ENCODE assay signal across 10 cellular contexts in the genomic region with DNA sequence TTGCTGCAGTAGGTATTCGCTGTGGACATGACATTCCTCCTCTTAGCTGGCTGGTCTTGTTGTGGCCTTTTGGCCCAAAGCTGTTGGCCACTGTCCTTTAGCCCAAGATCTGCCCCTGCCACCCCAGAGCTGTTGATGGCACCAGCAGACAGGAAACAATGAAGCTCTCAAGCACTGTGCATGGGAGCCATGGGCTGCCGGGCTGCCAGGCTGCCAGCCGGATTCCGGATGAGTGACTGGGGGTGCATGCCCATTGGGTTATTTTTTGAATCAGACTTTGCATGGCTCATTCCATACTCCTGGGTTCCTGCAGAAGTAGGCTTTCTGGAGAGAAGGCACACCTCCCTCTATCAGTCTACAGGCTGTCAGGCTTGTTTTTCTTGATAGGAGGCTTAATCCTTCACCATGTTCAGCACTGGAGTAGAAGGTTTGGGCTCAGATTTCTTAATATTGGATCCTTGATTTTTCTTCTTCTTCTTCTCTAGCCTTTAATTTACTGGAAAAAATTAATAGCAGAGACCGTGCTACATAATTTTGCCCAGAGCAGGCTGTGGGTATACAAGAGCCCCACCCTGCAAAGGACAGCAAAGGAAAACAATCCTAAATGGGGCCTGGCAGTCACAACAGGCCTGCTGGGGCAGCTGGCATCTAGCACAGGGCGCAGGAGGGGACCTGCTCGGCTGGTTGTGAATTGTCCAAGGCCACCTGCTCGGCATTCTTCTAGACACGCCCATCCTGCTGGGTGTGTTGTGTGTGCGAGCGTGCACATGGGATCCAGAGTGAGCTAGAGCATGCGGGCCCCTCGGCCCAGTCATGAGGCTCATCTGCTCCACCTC. TPM values are rescaled to one million over a fixed set of nuclear protein-coding genes. Genes with fewer than 3 reads are reported as not detected.
DNase-seq lines count a peak whose midpoint lies in the region; ATAC-seq and TF ChIP-seq lines count a peak whose summit lies in the region.
"Had no signal": no experiment of that assay in that cellular context is flagged by ENCODE, and none has a peak within 500 bp of the region (broad histone marks: within the 10 kb centered on the region; RNA-seq: fewer than 3 reads in every experiment).

No MANE protein-coding gene starts in this region.

- H3K4me3 ChIP-seq in mucosa of rectum (ENCODE audit: low read length in 2 of 2) (peak overlapping the region; percentile 25 to 63), A673 (ENCODE audit: low read depth, low read length, poor library complexity, severe bottlenecking) (no peak overlapping the region)

- H3K27ac ChIP-seq in mucosa of rectum (ENCODE audit: low read depth in 2 of 2, low read length in 2 of 2) (peak overlapping the region; percentile 64 to 79), A673 (ENCODE audit: low read depth, low read length, poor library complexity, severe bottlenecking) (no peak overlapping the region)

- no peak for TF ChIP-seq CTCF in A673 (conservative IDR thresholded peaks at IDR 0.05; ENCODE audit: low read depth, low read length)

- H3K27me3 ChIP-seq in mucosa of rectum (ENCODE audit: control insufficient read depth in 2 of 2, insufficient read depth in 2 of 2, low read length in 2 of 2) (no peaks in the 10 kb centered on the region), A673 (replicated peaks; ENCODE audit: insufficient read depth, low read depth, low read length, poor library complexity) (no peaks in the 10 kb centered on the region)

- peaks cover 46 to 57% of the 10 kb centered on the region in 2 donors for H3K4me1 ChIP-seq in mucosa of rectum (ENCODE audit: control insufficient read depth in 2 of 2, insufficient read depth in 2 of 2, low read length in 2 of 2)
- H3K4me1 ChIP-seq in A673 (ENCODE audit: insufficient read depth, low read length, poor library complexity, severe bottlenecking), result no peaks in the 10 kb centered on the region

- no TSS peak for BruUV-seq in A673 (replicated peaks; lab: Mats Ljungman, UMichigan)

- peaks cover 16 to 32% of the 10 kb centered on the region in 2 donors for H3K36me3 ChIP-seq in mucosa of rectum (ENCODE audit: control insufficient read depth in 2 of 2, insufficient read depth in 2 of 2, low read length in 2 of 2)
- no peaks in the 10 kb centered on the region for H3K36me3 ChIP-seq in A673 (ENCODE audit: insufficient read depth, low read length, poor library complexity, severe bottlenecking)

- CTCF ChIA-PET in A673 (lab: Charles Lee), result no interaction called here

- no peaks in the 10 kb centered on the region for H3K9me3 ChIP-seq in mucosa of rectum (ENCODE audit: control insufficient read depth in 2 of 2, low read length in 2 of 2)
- no peaks in the 10 kb centered on the region for H3K9me3 ChIP-seq in A673 (ENCODE audit: low read depth, low read length, poor library complexity, severe bottlenecking)

- no peak for ATAC-seq in HG03280 (IDR thresholded peaks at IDR 0.05; ENCODE audit: unreplicated experiment)

- no peak overlapping the region for H3K9ac ChIP-seq in mucosa of rectum (ENCODE audit: low read depth in 1 of 2, low read length in 2 of 2)

- DNase-seq in DMS79 (lab: John Stamatoyannopoulos, UW), result peak; percentile 93
- peak; percentile 98 for DNase-seq in NCI-H1694 treated with DMSO at 0.1 percent for 48 hours (lab: John Stamatoyannopoulos, UW)
- DNase-seq in SHP77 (lab: John Stamatoyannopoulos, UW), result peak; percentile 88 to 91
- no peak for DNase-seq in A673 (ENCODE audit: low spot score)
- no peak for DNase-seq in posterior vena cava (ENCODE audit: low spot score)
- no peak for DNase-seq in activated CD4-positive, CD25-positive, alpha-beta regulatory T cell (lab: John Stamatoyannopoulos, UW)
- DNase-seq: endodermal cell; stimulated activated CD4-positive, alpha-beta T cell treated with anti-CD3 and anti-CD28 coated beads, Interleukin-15, amount 100 ng/mL, for 24 hours had no signal

- POLR2A ChIA-PET in A673 (lab: Charles Lee; ENCODE audit: low non-redundant PET), result no interaction called here

- intact Hi-C loops in A673 (cut with micrococcal nuclease; ENCODE audit: unreplicated experiment) (no loop called here), posterior vena cava (cut with DNase I) (no loop called here)

RNA-seq across cellular contexts. Expression of gene MAX, which starts 32.2 kb away (rescaled TPM):
- total RNA-seq in A673 (2021) (75.1 and 81.2 TPM in 2 replicates), posterior vena cava (100 to 1,000 TPM in 1 of 2 donors, 10 to 100 TPM in 1; 88.7 to 105 TPM)

Comparison
In these comparisons a context has a peak if more than half of its experiments do, and no peak if none do; other contexts are left out.
1. DNase-seq: peak in DMS79 (single experiment), NCI-H1694 treated with DMSO at 0.1 percent for 48 hours (single experiment) and SHP77 (2 of 2); none in A673 (single experiment), posterior vena cava (single experiment) and activated CD4-positive, CD25-positive, alpha-beta regulatory T cell (0 of 4).